Comparison of ENCODE assay signal across 1 cellular context in the genomic region with DNA sequence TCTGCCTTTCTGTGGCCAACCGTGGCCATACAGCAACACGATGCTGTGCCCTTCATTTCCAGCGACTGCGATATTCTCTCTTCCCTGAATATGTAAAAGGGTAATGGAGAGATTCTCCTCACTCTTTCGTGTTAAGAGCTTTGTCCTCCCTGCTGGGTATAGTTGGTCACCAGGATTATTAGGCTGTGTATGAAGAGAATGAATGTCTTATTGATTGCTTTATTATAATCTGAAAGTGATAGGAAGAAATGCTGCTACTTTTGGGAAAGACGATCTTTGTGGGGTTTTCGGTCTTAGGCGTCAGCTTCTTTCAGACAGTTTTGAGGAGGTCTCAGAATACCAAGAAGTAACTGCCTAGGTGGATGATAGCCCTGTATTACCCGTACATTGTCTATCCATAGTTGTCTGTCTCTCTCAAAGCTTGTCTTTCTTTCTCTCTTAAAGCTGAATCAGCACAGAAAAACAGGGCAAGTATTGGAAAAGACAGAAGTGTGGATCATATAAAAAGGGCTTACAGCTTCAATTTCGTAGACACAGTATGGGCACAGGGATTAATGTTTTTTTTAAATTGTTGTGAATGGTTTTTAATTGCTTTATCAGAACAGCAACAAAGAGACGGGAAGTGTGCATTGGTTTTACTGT.
TF ChIP-seq lines count a peak whose summit lies in the region.

No MANE protein-coding gene starts in this region.

TF ChIP-seq in endothelial cell of umbilical vein, 7 proteins besides CTCF, POLR2A, EP300 and RAD21 (continued from another document):
- no peak for TF ChIP-seq EZH2 (IDR thresholded peaks at IDR 0.05; ENCODE audit: borderline replicate concordance, low read depth, low read length, severe bottlenecking)
TF ChIP-seq in endothelial cell of umbilical vein: peak in this region for 0.
